In the genomic region with DNA sequence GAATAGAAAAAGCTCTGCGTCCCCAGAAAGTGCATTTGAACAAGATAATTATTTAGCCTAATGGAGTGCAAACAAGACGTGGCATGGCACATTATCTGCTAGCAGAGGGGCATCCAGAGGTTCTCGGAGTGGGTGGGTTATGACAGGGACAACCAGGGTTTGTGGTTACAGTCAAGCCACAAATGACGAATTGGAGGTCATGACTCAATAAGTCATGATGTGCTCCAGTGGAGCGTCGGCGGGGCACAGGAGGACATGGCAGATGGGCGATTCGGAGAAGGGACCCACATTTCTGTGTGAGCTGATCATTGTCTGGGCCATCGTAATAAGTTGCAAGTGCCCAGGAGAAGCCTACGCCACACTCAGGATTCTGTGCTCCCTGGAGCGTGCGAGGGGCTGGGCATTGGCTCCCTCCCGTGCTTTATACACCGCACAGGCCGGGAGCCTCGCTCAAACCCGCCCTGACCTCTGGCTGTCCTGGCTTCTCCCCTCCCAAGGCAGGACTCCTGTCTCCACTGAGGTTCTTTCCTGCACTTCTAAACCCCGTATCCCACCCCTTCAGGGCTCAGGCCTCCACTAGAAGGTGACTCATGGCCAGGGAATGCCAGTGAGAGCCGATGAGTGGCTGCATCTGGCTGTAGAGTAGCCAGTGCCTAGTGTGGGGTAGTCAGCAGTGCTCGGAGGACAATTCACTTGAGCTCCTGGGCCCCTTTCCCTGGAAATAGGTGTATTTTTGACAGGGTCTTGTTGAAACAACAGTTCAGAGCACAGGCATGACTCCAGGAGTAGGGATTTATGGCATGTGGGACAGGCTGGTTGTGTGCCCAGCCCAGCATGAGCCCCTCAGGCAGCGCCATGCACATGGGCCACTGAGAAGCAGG, we compare ENCODE assay signal across 1 cellular context.
TF ChIP-seq lines count a peak whose summit lies in the region.

No MANE protein-coding gene starts in this region.

TF ChIP-seq in IMR-90, 13 proteins besides CTCF, POLR2A, EP300 and RAD21:
- TF ChIP-seq ELK1 (IDR thresholded peaks at IDR 0.05; ENCODE audit: borderline replicate concordance, low read depth, low read length) (no peak), MAZ (IDR thresholded peaks at IDR 0.05; ENCODE audit: borderline replicate concordance, low read depth, low read length) (peak; percentile 54; the same call in 1 of the 2 replicates), CHD1 (IDR thresholded peaks at IDR 0.05; ENCODE audit: low read depth, low read length) (no peak), BHLHE40 (IDR thresholded peaks at IDR 0.05; ENCODE audit: low read depth, low read length) (no peak; the same call in 1 of the 2 replicates), RCOR1 (IDR thresholded peaks at IDR 0.05; ENCODE audit: insufficient replicate concordance, low read length) (no peak), MAFK (IDR thresholded peaks at IDR 0.05; ENCODE audit: low read depth, low read length) (0 out of 2 replicates have a peak, but pooled peaks have one; percentile 9), SMC3 (IDR thresholded peaks at IDR 0.05; ENCODE audit: low read depth, low read length) (no peak), NFE2L2 (IDR thresholded peaks at IDR 0.05; ENCODE audit: low read depth, low read length) (no peak), CEBPB (IDR thresholded peaks at IDR 0.05; ENCODE audit: low read depth, low read length) (no peak), FOS (IDR thresholded peaks at IDR 0.05; ENCODE audit: low read depth, low read length) (peak; percentile 78)
TF ChIP-seq in IMR-90: peak in this region for 3.
